8 cellular contexts compared by ENCODE assay signal in genomic region chr13:94549241-94550029, GRCh38. TPM values are rescaled to one million over a fixed set of nuclear protein-coding genes. Genes with fewer than 3 reads are reported as not detected.
DNase-seq lines count a peak whose midpoint lies in the region; ATAC-seq and TF ChIP-seq lines count a peak whose summit lies in the region.

No MANE protein-coding gene starts in this region.

- peak; percentile 95 for DNase-seq in DMS 273 (lab: John Stamatoyannopoulos, UW; ENCODE audit: unreplicated experiment)
- peak; percentile 60 for DNase-seq in HuH-7 (ENCODE audit: low spot score)
- DNase-seq in OCI-LY7 (ENCODE audit: low spot score), result peak; percentile 85
- DNase-seq in activated T-cell treated with anti-CD3 and anti-CD28 coated beads for 48 hours (ENCODE audit: low read depth), result peak; percentile 89
- DNase-seq in epithelial cell of proximal tubule (ENCODE audit: low read depth), result peak; percentile 78
- DNase-seq in mucosa of gallbladder (ENCODE audit: low spot score), result peak; percentile 94
- DNase-seq in stimulated activated CD8-positive, alpha-beta memory T cell treated with anti-CD3 and anti-CD28 coated beads, Interleukin-4, amount 100 ng/mL, for 24 hours (ENCODE audit: low read depth), result peak; percentile 87

- peak overlapping the region; percentile 64 for H3K27ac ChIP-seq in OCI-LY7 (ENCODE audit: low read depth, low read length, poor library complexity, severe bottlenecking)

- H3K4me2 ChIP-seq in OCI-LY7 (ENCODE audit: low read length), result peak overlapping the region; percentile 89

- ATAC-seq in GM21515 (IDR thresholded peaks at IDR 0.05; ENCODE audit: unreplicated experiment), result peak; percentile 92

- BruUV-seq in OCI-LY7 (replicated peaks; lab: Mats Ljungman, UMichigan), result TSS peak; percentile 69

- no peaks in the 10 kb centered on the region for H3K36me3 ChIP-seq in OCI-LY7 (ENCODE audit: insufficient read depth, low read length)

- peak overlapping the region; percentile 66 for H3K4me3 ChIP-seq in OCI-LY7 (ENCODE audit: low read depth, low read length, poor library complexity, severe bottlenecking)
- H3K4me3 ChIP-seq in epithelial cell of proximal tubule (ENCODE audit: low read depth, low read length), result peak overlapping the region; percentile 75

- no peaks in the 10 kb centered on the region for H3K9me2 ChIP-seq in OCI-LY7 (ENCODE audit: insufficient read depth, low read length)

- intact Hi-C loops in OCI-LY7 (cut with micrococcal nuclease; ENCODE audit: unreplicated experiment), result loop anchor here (5.0 kb wide), 1 partner anchor 53 kb away; the partner anchor contains the start of gene GPR180

- H3K9me3 ChIP-seq in OCI-LY7 (ENCODE audit: low read length), result no peaks in the 10 kb centered on the region

- CTCF ChIA-PET in OCI-LY7 (lab: Charles Lee; ENCODE audit: unreplicated experiment), result interaction anchor here (0.6 kb wide), 1 partner anchor 31 kb away, joined by 3 read pairs; no protein-coding TSS in a partner anchor

- no peak; the same call in 1 of the 2 replicates for TF ChIP-seq CTCF in OCI-LY7 (conservative IDR thresholded peaks at IDR 0.05; ENCODE audit: low read length)
- TF ChIP-seq CTCF in epithelial cell of proximal tubule (conservative IDR thresholded peaks at IDR 0.05; ENCODE audit: low read depth, low read length), result no peak

- H3K79me2 ChIP-seq in OCI-LY7 (ENCODE audit: insufficient read depth, low read depth, low read length), result no peaks in the 10 kb centered on the region

- H2AFZ ChIP-seq in OCI-LY7 (ENCODE audit: low read length), result peak overlapping the region; percentile 71

- no peaks in the 10 kb centered on the region for H4K20me1 ChIP-seq in OCI-LY7 (ENCODE audit: insufficient read depth, low read length)

- POLR2A ChIA-PET in OCI-LY7 (lab: Charles Lee), result interaction anchor here (1.2 kb wide), 1 partner anchor 46 kb away, joined by 5 read pairs; the partner anchor contains the start of gene TGDS

- H3K4me1 ChIP-seq in OCI-LY7 (ENCODE audit: insufficient read depth, low read length, poor library complexity, severe bottlenecking), result peaks cover 8% of the 10 kb centered on the region

RNA-seq across cellular contexts. Expression of gene TGDS, which starts 46.5 kb away (rescaled TPM):
- total RNA-seq in OCI-LY7 (2014; rRNA removed; shearing (Covaris generic)), result 8.0 and 8.8 TPM in 2 replicates
- 7.1 and 7.7 TPM in 2 replicates for total RNA-seq in OCI-LY7 (2022)
- 12.2 and 13.8 TPM in 2 replicates for total RNA-seq in epithelial cell of proximal tubule
- 9.6 TPM for total RNA-seq in mucosa of gallbladder

RNA-seq across cellular contexts. Expression of gene GPR180, which starts 52.2 kb away (rescaled TPM):
- 3.7 and 3.9 TPM in 2 replicates for total RNA-seq in OCI-LY7 (2014; rRNA removed; shearing (Covaris generic))
- total RNA-seq in OCI-LY7 (2022) (4.1 and 4.7 TPM in 2 replicates), epithelial cell of proximal tubule (8.2 and 9.8 TPM in 2 replicates), mucosa of gallbladder (4.9 TPM)

Comparison
In these comparisons a context has a peak if more than half of its experiments do, and no peak if none do; other contexts are left out.
1. Peak in every context shown above with its lines: DNase-seq, ATAC-seq, H3K4me3 ChIP-seq and H3K27ac ChIP-seq.